ENCODE assay signal across 1 cellular context in genomic region chr9:93827545-93828330, GRCh38.
A peak's percentile ranks its signal among the peaks of the same experiment; 100 is the strongest.
TF ChIP-seq lines count a peak whose summit lies in the region.

No MANE protein-coding gene starts in this region.

TF ChIP-seq in HepG2, 621 proteins besides CTCF, POLR2A, EP300 and RAD21 (continued from another document):
- TF ChIP-seq WIZ (CRISPR knock-in tag; IDR thresholded peaks at IDR 0.05) (no peak), GABPB1 (CRISPR knock-in tag; IDR thresholded peaks at IDR 0.05) (peak; percentile 46; the same call in 1 of the 2 replicates), PATZ1 (CRISPR knock-in tag; IDR thresholded peaks at IDR 0.05) (peak; percentile 88), HNRNPL (IDR thresholded peaks at IDR 0.05; ENCODE audit: low read depth, low read length) (peak; percentile 84; the same call in 1 of the 2 replicates), BCL3 (CRISPR knock-in tag; IDR thresholded peaks at IDR 0.05) (0 out of 2 replicates have a peak, but pooled peaks have one; percentile 45), XRCC5 (optimal IDR thresholded peaks at IDR 0.05; ENCODE audit: low read length) (peak; percentile 97), ZFY (CRISPR knock-in tag; IDR thresholded peaks at IDR 0.05) (0 out of 2 replicates have a peak, but pooled peaks have one; percentile 18), LCORL (IDR thresholded peaks at IDR 0.05) (no peak), LCORL (CRISPR knock-in tag; IDR thresholded peaks at IDR 0.05) (0 out of 2 replicates have a peak, but pooled peaks have one; percentile 33), ZNF687 (CRISPR knock-in tag; IDR thresholded peaks at IDR 0.05) (peak; percentile 48; the same call in 1 of the 2 replicates), YY1 (IDR thresholded peaks at IDR 0.05; ENCODE audit: insufficient read depth, insufficient replicate concordance, low read depth, low read length) (peak; percentile 39), ZNF768 (CRISPR knock-in tag; IDR thresholded peaks at IDR 0.05) (peak; percentile 57; the same call in 1 of the 2 replicates), MAZ (IDR thresholded peaks at IDR 0.05; ENCODE audit: borderline replicate concordance, low read depth, low read length) (peak; percentile 55; the same call in 1 of the 2 replicates), MAZ (CRISPR knock-in tag; IDR thresholded peaks at IDR 0.05; ENCODE audit: low read depth) (no peak), POGK (CRISPR knock-in tag; conservative IDR thresholded peaks at IDR 0.05) (0 out of 2 replicates have a peak, but pooled peaks have one; percentile 32), SALL1 (CRISPR knock-in tag; IDR thresholded peaks at IDR 0.05) (no peak), SP4 (CRISPR knock-in tag; IDR thresholded peaks at IDR 0.05) (peak; percentile 39; the same call in 1 of the 2 replicates), EHMT2 (IDR thresholded peaks at IDR 0.05; ENCODE audit: borderline replicate concordance, low read depth, low read length) (no peak), TBX2 (CRISPR knock-in tag; IDR thresholded peaks at IDR 0.05; ENCODE audit: borderline replicate concordance) (no peak), ZBTB7B (CRISPR knock-in tag; IDR thresholded peaks at IDR 0.05) (no peak), MYPOP (CRISPR knock-in tag; IDR thresholded peaks at IDR 0.05) (peak; percentile 33; the same call in 1 of the 2 replicates), HIVEP1 (CRISPR knock-in tag; IDR thresholded peaks at IDR 0.05) (0 out of 2 replicates have a peak, but pooled peaks have one; percentile 49), ZNF337 (CRISPR knock-in tag; IDR thresholded peaks at IDR 0.05; ENCODE audit: borderline replicate concordance, low read depth) (no peak), RFX5 (IDR thresholded peaks at IDR 0.05; ENCODE audit: low read depth, low read length) (no peak), JUN (CRISPR knock-in tag; IDR thresholded peaks at IDR 0.05) (no peak), ZNF280B (CRISPR knock-in tag; IDR thresholded peaks at IDR 0.05; ENCODE audit: borderline replicate concordance) (0 out of 2 replicates have a peak, but pooled peaks have one; percentile 16), HOXA3 (CRISPR knock-in tag; IDR thresholded peaks at IDR 0.05) (0 out of 2 replicates have a peak, but pooled peaks have one; percentile 34), NONO (IDR thresholded peaks at IDR 0.05) (no peak), NONO (CRISPR knock-in tag; conservative IDR thresholded peaks at IDR 0.05) (0 out of 2 replicates have a peak, but pooled peaks have one; percentile 29), ZNF784 (CRISPR knock-in tag; IDR thresholded peaks at IDR 0.05; ENCODE audit: borderline replicate concordance) (0 out of 2 replicates have a peak, but pooled peaks have one; percentile 17), MAX (IDR thresholded peaks at IDR 0.05) (peak; percentile 22; the same call in 1 of the 2 replicates)
